10 cellular contexts compared by ENCODE assay signal in genomic region chr22:42635531-42635930, GRCh38. TPM values are rescaled to one million over a fixed set of nuclear protein-coding genes. Genes with fewer than 3 reads are reported as not detected.
DNase-seq lines count a peak whose midpoint lies in the region; ATAC-seq and TF ChIP-seq lines count a peak whose summit lies in the region.
"Had no signal": no experiment of that assay in that cellular context is flagged by ENCODE, and none has a peak within 500 bp of the region (broad histone marks: within the 10 kb centered on the region; RNA-seq: fewer than 3 reads in every experiment).

No MANE protein-coding gene starts in this region.

- TF ChIP-seq CTCF in astrocyte of the spinal cord (IDR thresholded peaks at IDR 0.05; ENCODE audit: low read depth, low read length): no peak
- TF ChIP-seq CTCF in hepatocyte (IDR thresholded peaks at IDR 0.05; ENCODE audit: poor library complexity): no peak
- no peak for TF ChIP-seq CTCF in stomach (IDR thresholded peaks at IDR 0.05)
- TF ChIP-seq CTCF in WERI-Rb-1 (IDR thresholded peaks at IDR 0.05; ENCODE audit: low read depth, low read length): no peak

- H3K4me2 ChIP-seq in hepatocyte: no peak overlapping the region

- H4K20me1 ChIP-seq in hepatocyte (ENCODE audit: insufficient read depth, poor library complexity, severe bottlenecking): peaks cover 16% of the 10 kb centered on the region

- H3K79me2 ChIP-seq in hepatocyte: peaks cover 50% of the 10 kb centered on the region

- H2AFZ ChIP-seq in hepatocyte: no peak overlapping the region

- H3K4me1 ChIP-seq in hepatocyte (ENCODE audit: insufficient read depth) (no peaks in the 10 kb centered on the region), stomach (peaks cover 8 to 34% (median 19%) of the 10 kb centered on the region in 4 donors)

- no peak for TF ChIP-seq EP300 in stomach (IDR thresholded peaks at IDR 0.05)

- no peaks in the 10 kb centered on the region for H3K9me3 ChIP-seq in hepatocyte (ENCODE audit: low read depth)
- no peaks in the 10 kb centered on the region for H3K9me3 ChIP-seq in stomach
- no peaks in the 10 kb centered on the region for H3K9me3 ChIP-seq in WERI-Rb-1 (ENCODE audit: severe bottlenecking)

- 87% methylated on average over 3 of the region's 3 CpGs for WGBS in hepatocyte (ENCODE audit: low lambda C conversion rate, missing lambda C conversion rate)
- 37 to 71% (median 65%) methylated on average over 3 of the region's 3 CpGs for WGBS in stomach, 5 donors

- intact Hi-C loops in stomach (cut with DNase I; ENCODE audit: low total_unique reads): no loop called here

- H3K4me3 ChIP-seq in astrocyte of the spinal cord (ENCODE audit: low read depth, low read length) (no peak overlapping the region), hepatocyte (no peak overlapping the region), stomach (no peak overlapping the region), WERI-Rb-1 (ENCODE audit: low read depth, low read length) (no peak overlapping the region)

- ATAC-seq in GM18867 (IDR thresholded peaks at IDR 0.05; ENCODE audit: unreplicated experiment): no peak

- TF ChIP-seq POLR2A in stomach (IDR thresholded peaks at IDR 0.05): no peak

- in situ Hi-C loops in astrocyte of the spinal cord (cut with HindIII; ENCODE audit: low sequenced_read_pairs): no loop called here

- H3K27me3 ChIP-seq in hepatocyte: no peaks in the 10 kb centered on the region
- no peaks in the 10 kb centered on the region for H3K27me3 ChIP-seq in stomach
- H3K27me3 ChIP-seq in WERI-Rb-1 (ENCODE audit: insufficient read depth, low read depth, severe bottlenecking): no peaks in the 10 kb centered on the region

- H3K9me2 ChIP-seq in hepatocyte (replicated peaks; ENCODE audit: insufficient read depth): no peaks in the 10 kb centered on the region

- DNase-seq in HK-2 (ENCODE audit: unreplicated experiment): peak; percentile 88
- DNase-seq in astrocyte of the spinal cord (ENCODE audit: low read depth, low spot score): peak; percentile 87
- DNase-seq in hepatocyte (ENCODE audit: low spot score): no peak
- DNase-seq in stomach: peak; percentile 67
- DNase-seq in WERI-Rb-1: no peak
- DNase-seq in DMS53 treated with DMSO at 0.1 percent for 48 hours (lab: John Stamatoyannopoulos, UW; ENCODE audit: unreplicated experiment): no peak
- no peak for DNase-seq in COR-L47 (lab: John Stamatoyannopoulos, UW)
- DNase-seq: NCI-H748 treated with DMSO at 0.1 percent for 48 hours; stimulated activated CD4-positive, alpha-beta T cell treated with anti-CD3 and anti-CD28 coated beads, Interleukin-1b, Interleukin-23, amount 100 ng/mL, for 48 hours had no signal

- peak overlapping the region; percentile 63 for H3K27ac ChIP-seq in hepatocyte
- peak overlapping the region; percentile 61 to 86 (median 80) for H3K27ac ChIP-seq in stomach
- H3K27ac ChIP-seq in WERI-Rb-1: no peak overlapping the region

- H3K36me3 ChIP-seq in hepatocyte (replicated peaks; ENCODE audit: insufficient read depth, low read depth) (peaks cover 4% of the 10 kb centered on the region), stomach (peaks cover 53 to 66% (median 63%) of the 10 kb centered on the region in 4 donors), WERI-Rb-1 (peaks cover 49% of the 10 kb centered on the region)

RNA-seq across cellular contexts. Expression of gene ATP5MGL, which starts 4.9 kb away (rescaled TPM):
- total RNA-seq in hepatocyte: 0.33 TPM in 1 of 2 replicates, not detected in the other
- 0.60 TPM in 1 of 2 replicates, not detected in the other for polyA plus RNA-seq in hepatocyte
- under 1 TPM in 1 of 5 donors, not detected in 4; 0.73 TPM for total RNA-seq in stomach
- not detected for polyA plus RNA-seq in stomach

RNA-seq across cellular contexts. Expression of gene CYB5R3, which starts 13.7 kb away (rescaled TPM):
- 119 and 136 TPM in 2 replicates for total RNA-seq in hepatocyte
- polyA plus RNA-seq in hepatocyte: 407 and 438 TPM in 2 replicates
- total RNA-seq in stomach: 100 to 1,000 TPM in 2 of 5 donors, 10 to 100 TPM in 3; 33.6 to 156 (median 44.6) TPM
- 100 to 1,000 TPM in 1 of 3 donors, 10 to 100 TPM in 2; 75.6 to 116 (median 88.5) TPM for polyA plus RNA-seq in stomach

RNA-seq across cellular contexts. Expression of gene POLDIP3, which starts 20.8 kb away (rescaled TPM):
- total RNA-seq in hepatocyte: 31.4 and 39.2 TPM in 2 replicates
- polyA plus RNA-seq in hepatocyte: 39.4 and 40.3 TPM in 2 replicates
- 10 to 100 TPM; 21.6 to 60.8 (median 39.1) TPM for total RNA-seq in stomach
- polyA plus RNA-seq in stomach: 10 to 100 TPM; 30.2 to 36.4 (median 33.3) TPM

Comparison
In these comparisons a context has a peak if more than half of its experiments do, and no peak if none do; other contexts are left out.
1. DNase-seq: peak in HK-2 (single experiment), astrocyte of the spinal cord (single experiment) and stomach (single experiment); none in hepatocyte (single experiment), WERI-Rb-1 (single experiment), DMS53 treated with DMSO at 0.1 percent for 48 hours (single experiment) and COR-L47 (single experiment).